In genomic region chr1:179366093-179366800, GRCh38 we compare ENCODE assay signal across 8 cellular contexts. TPM values are rescaled to one million over a fixed set of nuclear protein-coding genes. Genes with fewer than 3 reads are reported as not detected.
DNase-seq lines count a peak whose midpoint lies in the region; ATAC-seq lines count a peak whose summit lies in the region.

No MANE protein-coding gene starts in this region.

- peak overlapping the region; percentile 100 for H3K27ac Mint-ChIP-seq in stimulated activated naive B cell treated with anti-CD40 and anti-IgM and Interleukin-4, amounts not matched to agents 10 μg/mL and 1 μg/mL and 100 μg/mL, for 72 hours

- H3K9me3 Mint-ChIP-seq in stimulated activated naive B cell treated with anti-CD40 and anti-IgM and Interleukin-4, amounts not matched to agents 10 μg/mL and 1 μg/mL and 100 μg/mL, for 72 hours = no peaks in the 10 kb centered on the region

- no peaks in the 10 kb centered on the region for H3K36me3 Mint-ChIP-seq in stimulated activated naive B cell treated with anti-CD40 and anti-IgM and Interleukin-4, amounts not matched to agents 10 μg/mL and 1 μg/mL and 100 μg/mL, for 72 hours

- peak overlapping the region; percentile 87 to 89 for H3K4me3 Mint-ChIP-seq in stimulated activated naive B cell treated with anti-CD40 and anti-IgM and Interleukin-4, amounts not matched to agents 10 μg/mL and 1 μg/mL and 100 μg/mL, for 72 hours

- no peaks in the 10 kb centered on the region for H3K27me3 Mint-ChIP-seq in stimulated activated naive B cell treated with anti-CD40 and anti-IgM and Interleukin-4, amounts not matched to agents 10 μg/mL and 1 μg/mL and 100 μg/mL, for 72 hours

- peak; percentile 27 for ATAC-seq in GM21381 (IDR thresholded peaks at IDR 0.05; ENCODE audit: unreplicated experiment)
- peak in 1 of 2 donors; percentile 41 for ATAC-seq in stimulated activated naive B cell treated with anti-CD40 and anti-IgM and Interleukin-4, amounts not matched to agents 10 μg/mL and 1 μg/mL and 100 μg/mL, for 72 hours (replicated peaks)

- no peaks in the 10 kb centered on the region for H3K27me3 ChIP-seq in adipocyte (replicated peaks; ENCODE audit: control insufficient read depth, insufficient read depth, low read length)

- peak overlapping the region; percentile 75 for H3K4me3 ChIP-seq in Jurkat, Clone E6-1 (ENCODE audit: low read length)
- peak overlapping the region; percentile 89 for H3K4me3 ChIP-seq in adipocyte (ENCODE audit: low read length)

- H3K4me1 ChIP-seq in adipocyte (ENCODE audit: control insufficient read depth, insufficient read depth, low read length) = peaks cover 3% of the 10 kb centered on the region

- peaks cover 0 to 13% of the 10 kb centered on the region in 2 donors for H3K4me1 Mint-ChIP-seq in stimulated activated naive B cell treated with anti-CD40 and anti-IgM and Interleukin-4, amounts not matched to agents 10 μg/mL and 1 μg/mL and 100 μg/mL, for 72 hours

- no peaks in the 10 kb centered on the region for H3K9me3 ChIP-seq in adipocyte (ENCODE audit: control insufficient read depth, low read length)

- no peaks in the 10 kb centered on the region for H3K36me3 ChIP-seq in adipocyte (ENCODE audit: control insufficient read depth, insufficient read depth, low read length, severe bottlenecking)

- DNase-seq in DMS53 (lab: John Stamatoyannopoulos, UW) (peak; percentile 67), adipocyte (ENCODE audit: low read depth) (peak; percentile 47), inferior parietal cortex (ENCODE audit: extremely low spot score) (peak; percentile 17), mucosa of gallbladder (ENCODE audit: low spot score) (no peak), COLO668 (lab: John Stamatoyannopoulos, UW; ENCODE audit: unreplicated experiment) (no peak)
- DNase-seq in Jurkat, Clone E6-1 (ENCODE audit: low read depth, low spot score) = no peak
- no peak for DNase-seq in stimulated activated naive B cell treated with anti-CD40 and anti-IgM and Interleukin-4, amounts not matched to agents 10 μg/mL and 1 μg/mL and 100 μg/mL, for 72 hours

- peak overlapping the region; percentile 95 for H3K9ac ChIP-seq in adipocyte (ENCODE audit: low read length)

RNA-seq across cellular contexts. Expression of gene AXDND1, which starts 0.5 kb away (rescaled TPM):
- polyA plus RNA-seq in Jurkat, Clone E6-1 (2012; ENCODE audit: insufficient read depth, insufficient read length) = not detected
- total RNA-seq in mucosa of gallbladder = 2.6 TPM

Comparison
In these comparisons a context has a peak if more than half of its experiments do, and no peak if none do; other contexts are left out.
1. DNase-seq: peak in DMS53 (single experiment), adipocyte (single experiment) and inferior parietal cortex (single experiment); none in Jurkat, Clone E6-1 (single experiment), stimulated activated naive B cell treated with anti-CD40 and anti-IgM and Interleukin-4, amounts not matched to agents 10 μg/mL and 1 μg/mL and 100 μg/mL, for 72 hours (single experiment), mucosa of gallbladder (single experiment) and COLO668 (single experiment).